13 cellular contexts compared by ENCODE assay signal in genomic region chr22:31614781-31615480, GRCh38. TPM values are rescaled to one million over a fixed set of nuclear protein-coding genes. Genes with fewer than 3 reads are reported as not detected.
DNase-seq lines count a peak whose midpoint lies in the region; ATAC-seq, FAIRE-seq and TF ChIP-seq lines count a peak whose summit lies in the region.
"Had no signal": no experiment of that assay in that cellular context is flagged by ENCODE, and none has a peak within 500 bp of the region (broad histone marks: within the 10 kb centered on the region; RNA-seq: fewer than 3 reads in every experiment).

No MANE protein-coding gene starts in this region.

- peaks cover 6% of the 10 kb centered on the region for H3K36me3 Mint-ChIP-seq in activated naive CD8-positive, alpha-beta T cell treated with anti-CD3 and anti-CD28 coated beads for 36 hours
- peaks cover 14% of the 10 kb centered on the region for H3K36me3 Mint-ChIP-seq in nephron (ENCODE audit: low read depth)

- peak; percentile 3; the same call in 1 of the 2 replicates for TF ChIP-seq POLR2A in GM12892 (IDR thresholded peaks at IDR 0.05; ENCODE audit: low read depth, low read length)

- H3K4me3 Mint-ChIP-seq in activated naive CD8-positive, alpha-beta T cell treated with anti-CD3 and anti-CD28 coated beads for 36 hours: no peak overlapping the region
- no peak overlapping the region for H3K4me3 Mint-ChIP-seq in nephron

- H3K27me3 Mint-ChIP-seq in activated naive CD8-positive, alpha-beta T cell treated with anti-CD3 and anti-CD28 coated beads for 36 hours: no peaks in the 10 kb centered on the region
- no peaks in the 10 kb centered on the region for H3K27me3 Mint-ChIP-seq in nephron (ENCODE audit: low read depth)

- H3K4me1 Mint-ChIP-seq in activated naive CD8-positive, alpha-beta T cell treated with anti-CD3 and anti-CD28 coated beads for 36 hours: peaks cover 21% of the 10 kb centered on the region
- peaks cover 24% of the 10 kb centered on the region for H3K4me1 Mint-ChIP-seq in nephron

- no peak for FAIRE-seq in GM12892 (lab: Jason Lieb, UNC)
- FAIRE-seq: D721Med, small intestine had no signal

- ATAC-seq in HG02970 (IDR thresholded peaks at IDR 0.05; ENCODE audit: low FRiP score, unreplicated experiment) (no peak), HG03342 (IDR thresholded peaks at IDR 0.05; ENCODE audit: unreplicated experiment) (no peak), left lobe of liver (no peak)

- H3K27ac Mint-ChIP-seq in activated naive CD8-positive, alpha-beta T cell treated with anti-CD3 and anti-CD28 coated beads for 36 hours: peak overlapping the region; percentile 79
- H3K27ac Mint-ChIP-seq in nephron: peak overlapping the region in 2 of 3 experiments; percentile 65 to 73

- DNase-seq in CD1c-positive myeloid dendritic cell (ENCODE audit: extremely low spot score): peak; percentile 34
- no peak for DNase-seq in GM12892 (ENCODE audit: insufficient read length)
- no peak for DNase-seq in activated naive CD8-positive, alpha-beta T cell treated with anti-CD3 and anti-CD28 coated beads for 36 hours
- no peak for DNase-seq in KG1 (lab: John Stamatoyannopoulos, UW)
- no peak for DNase-seq in left lobe of liver (ENCODE audit: low spot score)
- DNase-seq: NCI-H1092, NCI-H2227 treated with DMSO at 0.1 percent for 48 hours, occipital lobe, small intestine had no signal

- no peaks in the 10 kb centered on the region for H3K9me3 Mint-ChIP-seq in activated naive CD8-positive, alpha-beta T cell treated with anti-CD3 and anti-CD28 coated beads for 36 hours
- no peaks in the 10 kb centered on the region for H3K9me3 Mint-ChIP-seq in nephron

- no peak for TF ChIP-seq CTCF in nephron (IDR thresholded peaks at IDR 0.05; ENCODE audit: unreplicated experiment in 3 of 3)

RNA-seq across cellular contexts. Expression of gene PISD, which starts 47.1 kb away (rescaled TPM):
- polyA plus RNA-seq in GM12892 (2012; ENCODE audit: missing spikeins): 30.4 TPM
- 10 to 100 TPM; 43.4 to 45.8 TPM for total RNA-seq in activated naive CD8-positive, alpha-beta T cell treated with anti-CD3 and anti-CD28 coated beads for 36 hours
- 16.0 TPM for total RNA-seq in left lobe of liver
